Comparison of ENCODE assay signal across 10 cellular contexts in genomic region chr1:153959454-153959853, GRCh38. TPM values are rescaled to one million over a fixed set of nuclear protein-coding genes. Genes with fewer than 3 reads are reported as not detected.
A peak's percentile ranks its signal among the peaks of the same experiment; 100 is the strongest.
DNase-seq lines count a peak whose midpoint lies in the region; ATAC-seq, FAIRE-seq and TF ChIP-seq lines count a peak whose summit lies in the region.
"Had no signal": no experiment of that assay in that cellular context is flagged by ENCODE, and none has a peak within 500 bp of the region (broad histone marks: within the 10 kb centered on the region; RNA-seq: fewer than 3 reads in every experiment).

No MANE protein-coding gene starts in this region.

- POLR2A ChIA-PET in K562 (lab: Yijun Ruan, JAX): interaction anchor here (1.1 to 4.9 kb wide), 7 partner anchors 8 to 36 kb away, joined by 3 to 39 read pairs (median 12); partner anchors contain the start of genes CREB3L4, DENND4B, GATAD2B and RPS27

- no peak overlapping the region for H2AFZ ChIP-seq in K562 (ENCODE audit: low read depth, low read length)

- 42 to 51% (median 46%) methylated on average over 3 of the region's 3 CpGs for WGBS in heart left ventricle, 4 donors
- 77% methylated on average over 3 of the region's 3 CpGs for WGBS in K562 (ENCODE audit: insufficient coverage, low coverage, missing lambda C conversion rate)

- in situ Hi-C loops in K562 (cut with MboI) (no loop called here), HAP-1 (cut with MboI; ENCODE audit: low sequenced_read_pairs) (no loop called here)

- peaks cover 51 to 78% (median 70%) of the 10 kb centered on the region in 3 donors for H3K4me1 Mint-ChIP-seq in naive B cell

- H3K4me1 ChIP-seq in heart left ventricle (peaks cover 10 to 80% (median 61%) of the 10 kb centered on the region in 12 donors), K562 (replicated peaks in 1 of 2; ENCODE audit: control insufficient read depth in 2 of 2, insufficient read depth in 2 of 2, low read length in 2 of 2) (peaks cover 30 to 33% of the 10 kb centered on the region in 2 experiments), upper lobe of right lung (peaks cover 56% of the 10 kb centered on the region), HAP-1 (peaks cover 24% of the 10 kb centered on the region)

- no peaks in the 10 kb centered on the region for H3K9me1 ChIP-seq in K562 (ENCODE audit: control insufficient read depth, insufficient read depth, low read length)

- peak overlapping the region in 4 of 12 donors; percentile 93 to 100 (median 96) for H3K4me3 ChIP-seq in heart left ventricle
- no peak overlapping the region for H3K4me3 ChIP-seq in K562
- H3K4me3 ChIP-seq in upper lobe of right lung: no peak overlapping the region
- H3K4me3 ChIP-seq in HAP-1: no peak overlapping the region

- H3K27me3 Mint-ChIP-seq in naive B cell: no peaks in the 10 kb centered on the region

- TF ChIP-seq RAD21 in K562 (CRISPR knock-in tag; conservative IDR thresholded peaks at IDR 0.05 in 1 of 2, IDR thresholded peaks at IDR 0.05 in 1 of 2): no peak

- H3K9me3 ChIP-seq in heart left ventricle: no peaks in the 10 kb centered on the region
- no peaks in the 10 kb centered on the region for H3K9me3 ChIP-seq in K562 (replicated peaks; ENCODE audit: control insufficient read depth, insufficient read depth, low read depth, low read length)
- no peaks in the 10 kb centered on the region for H3K9me3 ChIP-seq in upper lobe of right lung
- no peaks in the 10 kb centered on the region for H3K9me3 ChIP-seq in HAP-1

- H3K4me2 ChIP-seq in K562 (ENCODE audit: insufficient read depth, low read length): no peak overlapping the region

- ATAC-seq in heart left ventricle: no peak
- no peak for ATAC-seq in K562
- no peak for ATAC-seq in naive B cell (ENCODE audit: low read depth in 2 of 2)
- no peak for ATAC-seq in upper lobe of right lung
- no peak for ATAC-seq in GM18519 (IDR thresholded peaks at IDR 0.05; ENCODE audit: low FRiP score, unreplicated experiment)

- BruUV-seq in K562 (replicated peaks; lab: Mats Ljungman, UMichigan): no TSS peak

- no peak for TF ChIP-seq CTCF in heart left ventricle (IDR thresholded peaks at IDR 0.05)
- TF ChIP-seq CTCF in K562 (IDR thresholded peaks at IDR 0.05 in 2 of 3, conservative IDR thresholded peaks at IDR 0.05 in 1 of 3; ENCODE audit: insufficient read depth in 2 of 3, low read depth in 1 of 3, low read length in 3 of 3): no peak
- no peak for TF ChIP-seq CTCF in upper lobe of right lung (IDR thresholded peaks at IDR 0.05)

- H3K4me3 Mint-ChIP-seq in naive B cell: peak overlapping the region in 6 of 8 donors; percentile 5 to 98 (median 40)

- peaks cover 9% of the 10 kb centered on the region; the same call in 1 of the 2 replicates for H4K20me1 ChIP-seq in K562 (replicated peaks; ENCODE audit: control insufficient read depth, insufficient read depth, low read length)

- no peaks in the 10 kb centered on the region for H3K9me3 Mint-ChIP-seq in naive B cell

- TF ChIP-seq EP300 in K562 (IDR thresholded peaks at IDR 0.05; ENCODE audit: low read length): no peak

- H3K79me2 ChIP-seq in K562 (ENCODE audit: control insufficient read depth, insufficient read depth, low read length): peaks cover 70% of the 10 kb centered on the region

- peak overlapping the region in 3 of 6 donors; percentile 57 to 99 (median 94) for H3K27ac Mint-ChIP-seq in naive B cell

- H3K27me3 ChIP-seq in heart left ventricle: no peaks in the 10 kb centered on the region
- no peaks in the 10 kb centered on the region for H3K27me3 ChIP-seq in K562 (ENCODE audit: control insufficient read depth in 2 of 2, insufficient read depth in 2 of 2, low read length in 2 of 2)
- H3K27me3 ChIP-seq in upper lobe of right lung: no peaks in the 10 kb centered on the region
- no peaks in the 10 kb centered on the region for H3K27me3 ChIP-seq in HAP-1 (ENCODE audit: low read depth)

- H3K27ac ChIP-seq in heart left ventricle (peak overlapping the region; percentile 51 to 99 (median 93)), K562 (ENCODE audit: extremely low read depth, low read depth, low read length) (peak overlapping the region; percentile 55; the same call in 2 of the 3 replicates), upper lobe of right lung (peak overlapping the region; percentile 88)

- H3K9ac ChIP-seq in K562 (ENCODE audit: insufficient read depth in 1 of 2, low read depth in 2 of 2, low read length in 2 of 2): no peak overlapping the region

- peaks cover 0 to under 1% of the 10 kb centered on the region in 2 donors for H3K36me3 Mint-ChIP-seq in naive B cell

- DNase-seq in heart left ventricle (no peak), cardiac septum (ENCODE audit: low spot score) (no peak), K562 (ENCODE audit: extremely low read depth in 1 of 4, low spot score in 3 of 4) (no peak), naive B cell (no peak), upper lobe of right lung (no peak), HAP-1 (ENCODE audit: low spot score in 2 of 2) (no peak), SIG-M5 (lab: John Stamatoyannopoulos, UW) (no peak)
- DNase-seq: NCI-H446 treated with DMSO at 0.1 percent for 48 hours had no signal

- no peak for FAIRE-seq in K562 (lab: Jason Lieb, UNC)
- FAIRE-seq: urothelium cell line had no signal

- CTCF ChIA-PET in K562 (lab: Yijun Ruan, JAX; ENCODE audit: low intra/inter-chr PET ratio): no interaction called here

- intact Hi-C loops in heart left ventricle (cut with DNase I) (loop anchor here in 2 of 10 donors (5.0 to 10.0 kb wide), 2 partner anchors 37 to 165 kb away; partner anchors contain the start of gene GATAD2B (in 1 of the 2)), cardiac septum (cut with DNase I) (loop anchor here (2.0 kb wide), 2 partner anchors 15 to 19 kb away; no protein-coding TSS in a partner anchor), K562 (cut with micrococcal nuclease) (no loop called here), upper lobe of right lung (cut with DNase I) (no loop called here)

- peaks cover 0 to 30% (median 18%) of the 10 kb centered on the region in 9 donors for H3K36me3 ChIP-seq in heart left ventricle
- H3K36me3 ChIP-seq in K562 (ENCODE audit: control insufficient read depth, insufficient read depth, low read length): peaks cover 32% of the 10 kb centered on the region; the same call in 2 of the 3 replicates
- peaks cover 19% of the 10 kb centered on the region for H3K36me3 ChIP-seq in upper lobe of right lung
- peaks cover 30% of the 10 kb centered on the region for H3K36me3 ChIP-seq in HAP-1 (replicated peaks)

- TF ChIP-seq POLR2A in heart left ventricle (IDR thresholded peaks at IDR 0.05): no peak
- TF ChIP-seq POLR2A in K562 (conservative IDR thresholded peaks at IDR 0.05): no peak

RNA-seq across cellular contexts. Expression of gene CRTC2, which starts 1.0 kb away (rescaled TPM):
- total RNA-seq in heart left ventricle: 10 to 100 TPM; 11.0 to 27.8 (median 18.8) TPM
- polyA plus RNA-seq in heart left ventricle: 10 to 100 TPM; 21.4 to 25.4 TPM
- 20.6 TPM for total RNA-seq in cardiac septum
- 62.1 and 111 TPM in 2 replicates for total RNA-seq in K562 (2011; cell fraction: chromatin; rRNA removed; ENCODE audit: low replicate concordance)
- 38.7 and 54.5 TPM in 2 replicates for total RNA-seq in K562 (2011; cell fraction: nucleolus; rRNA removed)
- total RNA-seq in K562 (2011; cell fraction: nucleoplasm; rRNA removed): 51.0 and 73.5 TPM in 2 replicates
- total RNA-seq in K562 (2014; rRNA removed): 7.7 and 8.5 TPM in 2 replicates
- 5.6 TPM in 2 replicates for total RNA-seq in K562 (2014; rRNA removed; fragmentation: Illumina TruSeq; extraction: Trizol)
- 10.2 and 10.4 TPM in 2 replicates for total RNA-seq in K562 (2015; rRNA removed; fragmentation: Illumina TruSeq; extraction: Trizol)
- 23.8 and 26.4 TPM in 2 replicates for total RNA-seq in K562 (2021)
- polyA plus RNA-seq in K562 (2011; rRNA removed): 13.3 and 26.5 TPM in 2 replicates
- polyA plus RNA-seq in K562 (2011; cell fraction: cytosol; rRNA removed): 23.6 and 27.7 TPM in 2 replicates
- polyA plus RNA-seq in K562 (2011; cell fraction: nucleus; rRNA removed): 87.5 and 92.0 TPM in 2 replicates
- 19.4 and 28.0 TPM in 2 replicates for polyA plus RNA-seq in K562 (2012)
- polyA plus RNA-seq in K562 (2014; fragmentation: Illumina TruSeq; extraction: Trizol): 24.0 TPM in 2 replicates
- polyA plus RNA-seq in K562 (2014; fragmentation: Nextera tagmentation; extraction: Ambion mirVana): 1 to 10 TPM; 2.7 to 3.3 TPM
- 18.9 and 24.0 TPM in 2 replicates for polyA plus RNA-seq in K562 (2014; rRNA removed)
- polyA minus RNA-seq in K562 (2011; rRNA and poly(A)+ RNA removed): 13.9 and 22.4 TPM in 2 replicates
- polyA minus RNA-seq in K562 (2011; cell fraction: cytosol; rRNA and poly(A)+ RNA removed): 15.3 and 34.3 TPM in 2 replicates
- 21.1 and 33.1 TPM in 2 replicates for polyA minus RNA-seq in K562 (2011; cell fraction: nucleus; rRNA and poly(A)+ RNA removed)
- 10 to 100 TPM; 24.6 to 59.8 (median 35.8) TPM for polyA plus RNA-seq in naive B cell (ENCODE audit: low read depth in 6 of 6)
- total RNA-seq in upper lobe of right lung: 52.7 TPM

RNA-seq across cellular contexts. Expression of gene SLC39A1, which starts 3.9 kb away (rescaled TPM):
- total RNA-seq in heart left ventricle (10 to 100 TPM; 31.6 to 83.9 (median 48.4) TPM), cardiac septum (40.2 TPM), K562 (2014; rRNA removed) (81.1 and 88.3 TPM in 2 replicates), K562 (2014; rRNA removed; fragmentation: Illumina TruSeq; extraction: Trizol) (43.0 and 45.3 TPM in 2 replicates), K562 (2015; rRNA removed; fragmentation: Illumina TruSeq; extraction: Trizol) (62.5 and 62.7 TPM in 2 replicates), K562 (2021) (70.2 and 70.6 TPM in 2 replicates), upper lobe of right lung (120 TPM)
- polyA plus RNA-seq in heart left ventricle (100 to 1,000 TPM in 1 of 2 donors, 10 to 100 TPM in 1; 32.5 to 163 TPM), K562 (2011; rRNA removed) (52.9 and 61.3 TPM in 2 replicates), K562 (2014; fragmentation: Illumina TruSeq; extraction: Trizol) (72.8 and 84.3 TPM in 2 replicates), K562 (2014; fragmentation: Nextera tagmentation; extraction: Ambion mirVana) (10 to 100 TPM in 1 of 2 experiments, 1 to 10 TPM in 1; 9.9 to 12.9 TPM), K562 (2014; rRNA removed) (69.5 and 76.1 TPM in 2 replicates), naive B cell (ENCODE audit: low read depth in 6 of 6) (10 to 100 TPM; 36.0 to 66.7 (median 52.6) TPM)
- total RNA-seq in K562 (2011; cell fraction: chromatin; rRNA removed; ENCODE audit: low replicate concordance): 31.6 and 67.2 TPM in 2 replicates
- total RNA-seq in K562 (2011; cell fraction: nucleolus; rRNA removed): 106 and 118 TPM in 2 replicates
- 87.4 and 103 TPM in 2 replicates for total RNA-seq in K562 (2011; cell fraction: nucleoplasm; rRNA removed)
- polyA plus RNA-seq in K562 (2011; cell fraction: cytosol; rRNA removed): 98.7 and 108 TPM in 2 replicates
- 34.7 and 36.6 TPM in 2 replicates for polyA plus RNA-seq in K562 (2011; cell fraction: nucleus; rRNA removed)
- polyA plus RNA-seq in K562 (2012): 65.9 and 66.7 TPM in 2 replicates
- polyA minus RNA-seq in K562 (2011; rRNA and poly(A)+ RNA removed): 43.9 and 46.0 TPM in 2 replicates
- polyA minus RNA-seq in K562 (2011; cell fraction: cytosol; rRNA and poly(A)+ RNA removed): 37.1 and 42.1 TPM in 2 replicates
- 15.1 and 25.0 TPM in 2 replicates for polyA minus RNA-seq in K562 (2011; cell fraction: nucleus; rRNA and poly(A)+ RNA removed)

RNA-seq across cellular contexts. Expression of gene CREB3L4, which starts 8.2 kb away (rescaled TPM):
- total RNA-seq in heart left ventricle: 1 to 10 TPM; 2.5 to 7.2 (median 4.5) TPM
- 1 to 10 TPM; 4.8 to 5.7 TPM for polyA plus RNA-seq in heart left ventricle
- 3.8 TPM for total RNA-seq in cardiac septum
- 34.5 and 62.3 TPM in 2 replicates for total RNA-seq in K562 (2011; cell fraction: chromatin; rRNA removed; ENCODE audit: low replicate concordance)
- 45.7 and 50.8 TPM in 2 replicates for total RNA-seq in K562 (2011; cell fraction: nucleolus; rRNA removed)
- total RNA-seq in K562 (2011; cell fraction: nucleoplasm; rRNA removed): 31.9 and 42.5 TPM in 2 replicates
- 13.5 and 13.9 TPM in 2 replicates for total RNA-seq in K562 (2014; rRNA removed)
- 10.7 and 11.3 TPM in 2 replicates for total RNA-seq in K562 (2014; rRNA removed; fragmentation: Illumina TruSeq; extraction: Trizol)
- 9.6 and 9.9 TPM in 2 replicates for total RNA-seq in K562 (2015; rRNA removed; fragmentation: Illumina TruSeq; extraction: Trizol)
- total RNA-seq in K562 (2021): 11.1 and 12.7 TPM in 2 replicates
- polyA plus RNA-seq in K562 (2011; rRNA removed): 18.6 and 23.7 TPM in 2 replicates
- 22.6 and 23.0 TPM in 2 replicates for polyA plus RNA-seq in K562 (2011; cell fraction: cytosol; rRNA removed)
- 62.9 and 71.1 TPM in 2 replicates for polyA plus RNA-seq in K562 (2011; cell fraction: nucleus; rRNA removed)
- polyA plus RNA-seq in K562 (2012): 10.1 and 29.4 TPM in 2 replicates
- 13.9 and 14.3 TPM in 2 replicates for polyA plus RNA-seq in K562 (2014; fragmentation: Illumina TruSeq; extraction: Trizol)
- polyA plus RNA-seq in K562 (2014; fragmentation: Nextera tagmentation; extraction: Ambion mirVana): 10 to 100 TPM; 13.3 to 17.2 TPM
- 16.6 and 17.7 TPM in 2 replicates for polyA plus RNA-seq in K562 (2014; rRNA removed)
- 15.3 and 15.8 TPM in 2 replicates for polyA minus RNA-seq in K562 (2011; rRNA and poly(A)+ RNA removed)
- polyA minus RNA-seq in K562 (2011; cell fraction: cytosol; rRNA and poly(A)+ RNA removed): 8.3 and 8.4 TPM in 2 replicates
- polyA minus RNA-seq in K562 (2011; cell fraction: nucleus; rRNA and poly(A)+ RNA removed): 13.9 and 19.8 TPM in 2 replicates
- polyA plus RNA-seq in naive B cell (ENCODE audit: low read depth in 6 of 6): 10 to 100 TPM; 12.2 to 16.9 (median 15.6) TPM
- 10.5 TPM for total RNA-seq in upper lobe of right lung

RNA-seq across cellular contexts. Expression of gene DENND4B, which starts 12.9 kb away (rescaled TPM):
- 10 to 100 TPM; 30.5 to 60.7 (median 40.8) TPM for total RNA-seq in heart left ventricle
- 10 to 100 TPM; 36.7 to 41.5 TPM for polyA plus RNA-seq in heart left ventricle
- total RNA-seq in cardiac septum: 42.7 TPM
- 519 and 1,217 TPM in 2 replicates for total RNA-seq in K562 (2011; cell fraction: chromatin; rRNA removed; ENCODE audit: low replicate concordance)
- 693 and 731 TPM in 2 replicates for total RNA-seq in K562 (2011; cell fraction: nucleolus; rRNA removed)
- total RNA-seq in K562 (2011; cell fraction: nucleoplasm; rRNA removed): 509 and 519 TPM in 2 replicates
- total RNA-seq in K562 (2014; rRNA removed): 20.2 and 21.7 TPM in 2 replicates
- total RNA-seq in K562 (2014; rRNA removed; fragmentation: Illumina TruSeq; extraction: Trizol): 11.0 and 15.6 TPM in 2 replicates
- 21.0 and 23.1 TPM in 2 replicates for total RNA-seq in K562 (2015; rRNA removed; fragmentation: Illumina TruSeq; extraction: Trizol)
- 70.0 and 80.5 TPM in 2 replicates for total RNA-seq in K562 (2021)
- 28.8 and 75.9 TPM in 2 replicates for polyA plus RNA-seq in K562 (2011; rRNA removed)
- polyA plus RNA-seq in K562 (2011; cell fraction: cytosol; rRNA removed): 28.0 and 43.8 TPM in 2 replicates
- 734 and 802 TPM in 2 replicates for polyA plus RNA-seq in K562 (2011; cell fraction: nucleus; rRNA removed)
- polyA plus RNA-seq in K562 (2012): 45.4 and 65.7 TPM in 2 replicates
- polyA plus RNA-seq in K562 (2014; fragmentation: Illumina TruSeq; extraction: Trizol): 47.4 and 52.5 TPM in 2 replicates
- polyA plus RNA-seq in K562 (2014; fragmentation: Nextera tagmentation; extraction: Ambion mirVana): 10 to 100 TPM in 1 of 2 experiments, 1 to 10 TPM in 1; 9.5 to 13.4 TPM
- polyA plus RNA-seq in K562 (2014; rRNA removed): 63.3 and 74.0 TPM in 2 replicates
- polyA minus RNA-seq in K562 (2011; rRNA and poly(A)+ RNA removed): 17.3 and 28.6 TPM in 2 replicates
- 35.8 and 41.5 TPM in 2 replicates for polyA minus RNA-seq in K562 (2011; cell fraction: cytosol; rRNA and poly(A)+ RNA removed)
- polyA minus RNA-seq in K562 (2011; cell fraction: nucleus; rRNA and poly(A)+ RNA removed): 191 and 272 TPM in 2 replicates
- polyA plus RNA-seq in naive B cell (ENCODE audit: low read depth in 6 of 6): 10 to 100 TPM in 5 of 6 donors, 1 to 10 TPM in 1; 6.5 to 52.8 (median 29.7) TPM
- 83.7 TPM for total RNA-seq in upper lobe of right lung

RNA-seq across cellular contexts. Expression of gene JTB, which starts 18.0 kb away (rescaled TPM):
- total RNA-seq in heart left ventricle (100 to 1,000 TPM in 3 of 9 donors, 10 to 100 TPM in 6; 55.0 to 175 (median 79.5) TPM), cardiac septum (61.7 TPM), K562 (2014; rRNA removed) (284 and 308 TPM in 2 replicates), K562 (2014; rRNA removed; fragmentation: Illumina TruSeq; extraction: Trizol) (151 and 152 TPM in 2 replicates), K562 (2015; rRNA removed; fragmentation: Illumina TruSeq; extraction: Trizol) (125 and 131 TPM in 2 replicates), K562 (2021) (210 and 231 TPM in 2 replicates), upper lobe of right lung (129 TPM)
- polyA plus RNA-seq in heart left ventricle (100 to 1,000 TPM in 1 of 2 donors, 10 to 100 TPM in 1; 87.4 to 222 TPM), K562 (2011; rRNA removed) (214 and 229 TPM in 2 replicates), K562 (2014; fragmentation: Illumina TruSeq; extraction: Trizol) (108 and 134 TPM in 2 replicates), K562 (2014; fragmentation: Nextera tagmentation; extraction: Ambion mirVana) (10 to 100 TPM; 24.7 to 36.7 TPM), K562 (2014; rRNA removed) (263 and 286 TPM in 2 replicates), naive B cell (ENCODE audit: low read depth in 6 of 6) (100 to 1,000 TPM; 339 to 480 (median 361) TPM)
- total RNA-seq in K562 (2011; cell fraction: chromatin; rRNA removed; ENCODE audit: low replicate concordance): 85.7 and 116 TPM in 2 replicates
- 157 and 164 TPM in 2 replicates for total RNA-seq in K562 (2011; cell fraction: nucleolus; rRNA removed)
- 138 and 163 TPM in 2 replicates for total RNA-seq in K562 (2011; cell fraction: nucleoplasm; rRNA removed)
- polyA plus RNA-seq in K562 (2011; cell fraction: cytosol; rRNA removed): 262 and 324 TPM in 2 replicates
- 188 and 255 TPM in 2 replicates for polyA plus RNA-seq in K562 (2011; cell fraction: nucleus; rRNA removed)
- 144 and 178 TPM in 2 replicates for polyA plus RNA-seq in K562 (2012)
- polyA minus RNA-seq in K562 (2011; rRNA and poly(A)+ RNA removed): 63.0 and 69.5 TPM in 2 replicates
- polyA minus RNA-seq in K562 (2011; cell fraction: cytosol; rRNA and poly(A)+ RNA removed): 53.1 and 69.1 TPM in 2 replicates
- 32.9 and 38.3 TPM in 2 replicates for polyA minus RNA-seq in K562 (2011; cell fraction: nucleus; rRNA and poly(A)+ RNA removed)
